22 cellular contexts compared by ENCODE assay signal in the genomic region with DNA sequence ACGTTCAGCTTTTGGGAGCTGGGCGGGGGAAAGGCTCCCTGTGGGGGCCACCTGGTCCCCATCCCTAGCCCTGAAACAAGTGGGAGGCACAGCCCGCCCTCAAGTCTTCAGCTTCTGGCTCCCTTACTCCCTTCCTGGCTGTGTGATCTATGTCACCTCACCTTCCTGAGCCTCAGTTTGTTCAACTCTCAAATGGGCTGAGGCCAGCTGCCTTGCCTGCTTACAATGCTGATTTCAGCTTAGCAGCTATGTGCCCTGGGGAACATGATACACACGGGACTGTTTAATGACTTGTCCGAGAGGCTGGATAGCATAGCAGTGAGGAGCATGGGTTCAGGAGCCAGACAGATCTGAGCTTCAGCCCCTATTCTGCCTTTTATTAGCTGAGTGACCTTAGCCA. TPM values are rescaled to one million over a fixed set of nuclear protein-coding genes. Genes with fewer than 3 reads are reported as not detected.
DNase-seq lines count a peak whose midpoint lies in the region; FAIRE-seq and TF ChIP-seq lines count a peak whose summit lies in the region.
"Had no signal": no experiment of that assay in that cellular context is flagged by ENCODE, and none has a peak within 500 bp of the region (broad histone marks: within the 10 kb centered on the region; RNA-seq: fewer than 3 reads in every experiment).

No MANE protein-coding gene starts in this region.

- DNase-seq in HTR-8/SVneo (ENCODE audit: insufficient read length, low spot score) (no peak), H1 (ENCODE audit: low read depth in 1 of 2, low spot score in 2 of 2) (no peak), posterior vena cava (ENCODE audit: low spot score) (peak; percentile 6), trophoblast cell (no peak)
- no peak for DNase-seq in effector memory CD4-positive, alpha-beta T cell
- no peak for DNase-seq in activated naive CD4-positive, alpha-beta T cell (lab: John Stamatoyannopoulos, UW)
- DNase-seq: C1 segment of cervical spinal cord; Calu3; CD4-positive, alpha-beta memory T cell; COR-L47; DMS53; DMS79 treated with DMSO at 0.1 percent for 48 hours; GF-D8; GM23248; H9; HFFc6 had no signal

- H3K79me2 ChIP-seq in H1 (ENCODE audit: control insufficient read depth in 1 of 2, insufficient read depth in 2 of 2, low read length in 2 of 2) (no peaks in the 10 kb centered on the region), trophoblast cell (ENCODE audit: control insufficient read depth, insufficient read depth, low read length, poor library complexity) (peaks cover 4% of the 10 kb centered on the region)

- H2BK120ac ChIP-seq in H1 (replicated peaks; ENCODE audit: low read depth, low read length) (no peak overlapping the region), trophoblast cell (ENCODE audit: insufficient read depth, low read length, poor library complexity) (no peak overlapping the region)

- H3K4me3 ChIP-seq in H1 (ENCODE audit: extremely low read depth in 1 of 4, insufficient read depth in 2 of 4, low read depth in 3 of 4, low read length in 4 of 4) = no peak overlapping the region
- H3K4me3 ChIP-seq in effector memory CD4-positive, alpha-beta T cell (ENCODE audit: insufficient read depth, low read depth, low read length, poor library complexity, severe bottlenecking) = no peak overlapping the region
- H3K4me3 ChIP-seq in trophoblast cell (ENCODE audit: low read depth, low read length) = no peak overlapping the region
- H3K4me3 ChIP-seq: GM23248 had no signal

- H4K91ac ChIP-seq in H1 (replicated peaks; ENCODE audit: insufficient read length, low read length) (no peak overlapping the region), trophoblast cell (ENCODE audit: low read depth, low read length) (no peak overlapping the region)

- no peak overlapping the region for H4K8ac ChIP-seq in H1 (ENCODE audit: extremely low read depth, insufficient read depth, low read length)
- no peak overlapping the region for H4K8ac ChIP-seq in trophoblast cell (ENCODE audit: low read depth, low read length)

- no peak overlapping the region for H3K56ac ChIP-seq in H1 (replicated peaks; ENCODE audit: insufficient read length, low read depth, low read length)

- TF ChIP-seq EP300 in H1 (IDR thresholded peaks at IDR 0.05; ENCODE audit: borderline replicate concordance in 1 of 2, low read depth in 2 of 2, low read length in 2 of 2) = no peak

- H3K4me1 ChIP-seq in H1 (replicated peaks in 1 of 4; ENCODE audit: control insufficient read depth in 3 of 4, insufficient read depth in 4 of 4, low read length in 3 of 4) (peaks cover 0 to 36% (median 24%) of the 10 kb centered on the region in 4 experiments; a peak in 6 of 7 replicates), trophoblast cell (ENCODE audit: control insufficient read depth in 1 of 2, insufficient read depth in 2 of 2, low read length in 2 of 2) (peaks cover 25 to 29% of the 10 kb centered on the region in 2 experiments)
- no peaks in the 10 kb centered on the region for H3K4me1 ChIP-seq in effector memory CD4-positive, alpha-beta T cell (ENCODE audit: control insufficient read depth, insufficient read depth, low read length, poor library complexity, severe bottlenecking)

- H2AK5ac ChIP-seq in H1 (ENCODE audit: low read depth, low read length) = no peak overlapping the region; the same call in 1 of the 2 replicates
- no peak overlapping the region for H2AK5ac ChIP-seq in trophoblast cell (ENCODE audit: low read length)

- no peak overlapping the region for H2BK20ac ChIP-seq in H1 (ENCODE audit: low read length)

- H3K9ac ChIP-seq in H1 (replicated peaks in 1 of 4; ENCODE audit: extremely low read depth in 1 of 4, low read depth in 3 of 4, low read length in 3 of 4) (no peak overlapping the region), trophoblast cell (ENCODE audit: low read length) (no peak overlapping the region)
- H3K9ac ChIP-seq: GM23248 had no signal

- 94% methylated on average over 5 of the region's 5 CpGs; no CpG with 5 or more reads in 1 of the 2 experiments for WGBS in H1 (ENCODE audit: extremely low coverage in 1 of 2, insufficient coverage in 1 of 2, insufficient read length in 1 of 2, insufficient replicate concordance in 2 of 2, low coverage in 1 of 2, low lambda C conversion rate in 2 of 2, missing lambda C conversion rate in 1 of 2), 2 experiments
- no CpG with 5 or more reads among the region's 5 CpGs for WGBS in trophoblast cell (ENCODE audit: extremely low coverage, insufficient coverage, insufficient read length)

- intact Hi-C loops in posterior vena cava (cut with DNase I) = no loop called here

- no peak overlapping the region for H4K5ac ChIP-seq in H1 (ENCODE audit: insufficient read length, low read depth, low read length)

- no peak overlapping the region for H2AFZ ChIP-seq in H1 (ENCODE audit: low read length)
- H2AFZ ChIP-seq in trophoblast cell (ENCODE audit: insufficient read depth, low read length, poor library complexity) = no peak overlapping the region
- H2AFZ ChIP-seq: GM23248 had no signal

- POLR2A ChIA-PET in H1 (lab: Charles Lee; ENCODE audit: partially characterized antibody) = no interaction called here

- no peak overlapping the region for H4K12ac ChIP-seq in trophoblast cell (ENCODE audit: low read depth, low read length)

- no peaks in the 10 kb centered on the region; the same call in 1 of the 2 replicates for H3K23me2 ChIP-seq in H1 (ENCODE audit: low read depth, low read length)

- H2BK5ac ChIP-seq in H1 (ENCODE audit: low read depth, low read length) = 0 out of 2 replicates have a peak overlapping the region, but pooled peaks have one; percentile 37
- H2BK5ac ChIP-seq in trophoblast cell (ENCODE audit: low read depth, low read length, poor library complexity) = no peak overlapping the region

- H3K4me2 ChIP-seq in H1 (ENCODE audit: insufficient read depth in 1 of 2, low read depth in 2 of 2, low read length in 2 of 2) (no peak overlapping the region; a peak in 1 of 4 replicates), trophoblast cell (ENCODE audit: low read length) (no peak overlapping the region)

- no peak for TF ChIP-seq POLR2A in H1 (IDR thresholded peaks at IDR 0.05; ENCODE audit: control extremely low read depth in 1 of 2, low read depth in 2 of 2, low read length in 2 of 2)

- no peak overlapping the region for H2BK15ac ChIP-seq in H1 (ENCODE audit: low read length)

- H2BK12ac ChIP-seq in H1 (ENCODE audit: low read depth, low read length) (no peak overlapping the region), trophoblast cell (ENCODE audit: low read length) (no peak overlapping the region)

- H3K23ac ChIP-seq in H1 (ENCODE audit: insufficient read length) (no peak overlapping the region), trophoblast cell (ENCODE audit: low read length) (no peak overlapping the region)

- H3K27ac ChIP-seq in H1 (ENCODE audit: low read depth, low read length) = no peak overlapping the region
- no peak overlapping the region for H3K27ac ChIP-seq in effector memory CD4-positive, alpha-beta T cell (ENCODE audit: insufficient read depth, low read length, poor library complexity, severe bottlenecking)
- no peak overlapping the region for H3K27ac ChIP-seq in trophoblast cell (ENCODE audit: low read depth, low read length)
- H3K27ac ChIP-seq: GM23248 had no signal

- TF ChIP-seq RAD21 in H1 (IDR thresholded peaks at IDR 0.05 in 1 of 2, conservative IDR thresholded peaks at IDR 0.05 in 1 of 2; ENCODE audit: low read depth in 2 of 2, low read length in 2 of 2) = no peak

- H3K14ac ChIP-seq in H1 (ENCODE audit: insufficient read length) (no peak overlapping the region), trophoblast cell (ENCODE audit: low read length) (no peak overlapping the region)

- no peak overlapping the region for H3K4ac ChIP-seq in H1 (replicated peaks; ENCODE audit: insufficient read length, low read depth, low read length)
- no peak overlapping the region for H3K4ac ChIP-seq in trophoblast cell (ENCODE audit: low read depth, low read length)

- H3K36me3 ChIP-seq in H1 (ENCODE audit: control insufficient read depth in 2 of 4, insufficient read depth in 4 of 4, low read length in 3 of 4) (no peaks in the 10 kb centered on the region; a peak in 1 of 8 replicates), trophoblast cell (ENCODE audit: control insufficient read depth in 1 of 2, insufficient read depth in 2 of 2, low read length in 2 of 2) (peaks cover 5 to 12% of the 10 kb centered on the region in 2 experiments)
- no peaks in the 10 kb centered on the region for H3K36me3 ChIP-seq in effector memory CD4-positive, alpha-beta T cell (ENCODE audit: control insufficient read depth, insufficient read depth, low read length)

- H3K79me1 ChIP-seq in H1 (ENCODE audit: low read depth, low read length) (no peaks in the 10 kb centered on the region), trophoblast cell (ENCODE audit: low read length) (peaks cover 9% of the 10 kb centered on the region)

- H3K9me3 ChIP-seq in H1 (ENCODE audit: insufficient read depth in 2 of 2, low read depth in 1 of 2, low read length in 1 of 2) = no peaks in the 10 kb centered on the region
- no peaks in the 10 kb centered on the region for H3K9me3 ChIP-seq in effector memory CD4-positive, alpha-beta T cell (ENCODE audit: control insufficient read depth, low read length)
- H3K9me3 ChIP-seq in trophoblast cell (ENCODE audit: insufficient read depth, low read depth, low read length) = peaks cover 2% of the 10 kb centered on the region

- FAIRE-seq in HTR-8/SVneo (lab: Jason Lieb, UNC) = peak; percentile 13
- FAIRE-seq in H1 (lab: Jason Lieb, UNC) = no peak
- FAIRE-seq: GM12891, GM18507 had no signal

- H3K18ac ChIP-seq in H1 (ENCODE audit: extremely low read depth, low read length) (no peak overlapping the region), trophoblast cell (ENCODE audit: low read length) (no peak overlapping the region)

- H4K20me1 ChIP-seq in H1 (replicated peaks in 1 of 2; ENCODE audit: control insufficient read depth in 1 of 2, insufficient read depth in 2 of 2, low read length in 2 of 2) = no peaks in the 10 kb centered on the region

- H3K27me3 ChIP-seq in H1 (replicated peaks in 1 of 4; ENCODE audit: control insufficient read depth in 3 of 4, extremely low read depth in 1 of 4, insufficient read depth in 3 of 4, low read length in 3 of 4) (no peaks in the 10 kb centered on the region), trophoblast cell (ENCODE audit: insufficient read depth, low read length) (no peaks in the 10 kb centered on the region)
- no peaks in the 10 kb centered on the region for H3K27me3 ChIP-seq in effector memory CD4-positive, alpha-beta T cell (replicated peaks; ENCODE audit: control insufficient read depth, insufficient read depth, low read length, poor library complexity, severe bottlenecking)

- CTCF ChIA-PET in H1 (lab: Charles Lee; ENCODE audit: partially characterized antibody) = interaction anchor here (0.7 to 4.3 kb wide), 7 partner anchors 11 to 139 kb away, joined by 3 to 20 read pairs (median 4); no protein-coding TSS in a partner anchor

- no peak for TF ChIP-seq CTCF in H1 (IDR thresholded peaks at IDR 0.05; ENCODE audit: control extremely low read depth in 1 of 3, insufficient read depth in 1 of 3, low read depth in 1 of 3, low read length in 3 of 3)

RNA-seq across cellular contexts. Expression of gene GRHL3, which starts 19.3 kb away (rescaled TPM):
- total RNA-seq in H1 (2021; fragmentation: NEBNext Ultra II Directional; extraction: Animal tissue kit (Norgen Biotek cat#: 25700)) = 1.1 and 1.8 TPM in 2 replicates
- polyA plus RNA-seq in H1 (2011; rRNA removed) = 0.80 and 2.2 TPM in 2 replicates
- polyA plus RNA-seq in H1 (2011; cell fraction: cytosol; rRNA removed) = 0.84 TPM
- polyA plus RNA-seq in H1 (2011; cell fraction: nucleus; rRNA removed) = 1.7 TPM
- polyA plus RNA-seq in H1 (2012, experiment 1 of 2) = 1.3 to 1.5 TPM (median 1.3 TPM) in 4 replicates
- polyA plus RNA-seq in H1 (2012, experiment 2 of 2) = 0.84 TPM
- polyA plus RNA-seq in H1 (2013, experiment 1 of 2) = 0.53 TPM
- polyA plus RNA-seq in H1 (2013, experiment 2 of 2) = 0.46 TPM
- 0.90 and 1.7 TPM in 2 replicates for polyA minus RNA-seq in H1 (2011; rRNA and poly(A)+ RNA removed)
- polyA minus RNA-seq in H1 (2011; cell fraction: cytosol; rRNA and poly(A)+ RNA removed) = 1.5 TPM
- polyA minus RNA-seq in H1 (2011; cell fraction: nucleus; rRNA and poly(A)+ RNA removed) = 2.0 TPM
- under 1 TPM; 0.14 to 0.19 TPM for total RNA-seq in posterior vena cava
- polyA plus RNA-seq in trophoblast cell (2013) = 24.4 and 26.4 TPM in 2 replicates
- total RNA-seq: A673; CD4-positive, alpha-beta memory T cell; Daoy; GM23248; H4; HFFc6 had no signal
- polyA plus RNA-seq: BJ; CD4-positive, alpha-beta memory T cell; GM23248 had no signal
